Comparison of ENCODE assay signal across 9 cellular contexts in the genomic region with DNA sequence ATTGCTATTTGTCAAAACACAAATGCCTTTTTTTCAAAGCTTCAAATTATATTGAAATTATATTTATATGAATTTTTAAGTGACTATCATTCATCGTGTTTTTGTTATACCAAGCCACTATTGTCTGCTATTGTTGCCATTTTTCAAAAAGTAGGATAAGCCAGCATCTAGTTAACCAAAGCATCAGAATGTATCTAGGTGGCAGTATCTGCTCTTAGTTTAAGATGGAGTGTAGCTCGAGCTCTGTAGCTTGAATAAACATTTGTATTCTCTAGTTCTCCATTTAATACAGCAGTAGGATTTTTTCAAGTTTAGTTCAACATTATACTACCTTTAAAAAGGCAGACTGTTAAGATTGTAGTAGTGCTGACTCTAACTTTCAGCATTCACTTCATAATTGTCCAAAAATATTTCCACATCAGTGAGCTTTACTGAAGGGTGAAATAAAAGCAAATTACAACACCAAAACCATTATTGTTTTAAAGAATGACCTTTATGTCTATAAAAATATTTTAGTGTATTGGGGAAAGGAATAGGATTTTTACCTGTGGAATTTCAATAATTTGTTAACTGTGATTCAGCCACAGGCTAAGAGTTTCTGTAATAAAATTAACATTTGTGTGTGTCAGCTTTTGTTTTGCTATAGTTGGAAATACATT. TPM values are rescaled to one million over a fixed set of nuclear protein-coding genes. Genes with fewer than 3 reads are reported as not detected.
DNase-seq lines count a peak whose midpoint lies in the region; ATAC-seq, FAIRE-seq and TF ChIP-seq lines count a peak whose summit lies in the region.
"Had no signal": no experiment of that assay in that cellular context is flagged by ENCODE, and none has a peak within 500 bp of the region (broad histone marks: within the 10 kb centered on the region; RNA-seq: fewer than 3 reads in every experiment).

No MANE protein-coding gene starts in this region.

- no peaks in the 10 kb centered on the region for H3K79me1 ChIP-seq in H1 (ENCODE audit: low read depth, low read length)

- no peak for FAIRE-seq in H1 (lab: Jason Lieb, UNC)

- H2BK120ac ChIP-seq in H1 (replicated peaks; ENCODE audit: low read depth, low read length): no peak overlapping the region

- no peak overlapping the region for H4K8ac ChIP-seq in H1 (ENCODE audit: extremely low read depth, insufficient read depth, low read length)

- H2BK12ac ChIP-seq in H1 (ENCODE audit: low read depth, low read length): no peak overlapping the region

- H3K56ac ChIP-seq in H1 (replicated peaks; ENCODE audit: insufficient read length, low read depth, low read length): no peak overlapping the region

- no peaks in the 10 kb centered on the region for H3K23me2 ChIP-seq in H1 (ENCODE audit: low read depth, low read length)

- TF ChIP-seq RAD21 in H1 (IDR thresholded peaks at IDR 0.05 in 1 of 2, conservative IDR thresholded peaks at IDR 0.05 in 1 of 2; ENCODE audit: low read depth in 2 of 2, low read length in 2 of 2): peak; percentile 51 to 61

- no peak overlapping the region for H2BK20ac ChIP-seq in H1 (ENCODE audit: low read length)

- H3K14ac ChIP-seq in H1 (ENCODE audit: insufficient read length): no peak overlapping the region

- no peak overlapping the region for H4K91ac ChIP-seq in H1 (replicated peaks; ENCODE audit: insufficient read length, low read length)

- peaks cover 2% of the 10 kb centered on the region for H3K36me3 Mint-ChIP-seq in osteocyte (ENCODE audit: unreplicated experiment)

- H4K5ac ChIP-seq in H1 (ENCODE audit: insufficient read length, low read depth, low read length): no peak overlapping the region

- no peaks in the 10 kb centered on the region for H3K9me3 ChIP-seq in H1 (ENCODE audit: insufficient read depth in 2 of 2, low read depth in 1 of 2, low read length in 1 of 2)

- no peaks in the 10 kb centered on the region for H4K20me1 ChIP-seq in H1 (replicated peaks in 1 of 2; ENCODE audit: control insufficient read depth in 1 of 2, insufficient read depth in 2 of 2, low read length in 2 of 2)

- H3K27ac ChIP-seq in H1 (ENCODE audit: low read depth, low read length): no peak overlapping the region

- no peak overlapping the region for H3K18ac ChIP-seq in H1 (ENCODE audit: extremely low read depth, low read length)

- H3K4me1 Mint-ChIP-seq in osteocyte (ENCODE audit: unreplicated experiment): peaks cover 16% of the 10 kb centered on the region

- H3K27me3 ChIP-seq in H1 (replicated peaks in 1 of 4; ENCODE audit: control insufficient read depth in 3 of 4, extremely low read depth in 1 of 4, insufficient read depth in 3 of 4, low read length in 3 of 4): no peaks in the 10 kb centered on the region

- peaks cover 2% of the 10 kb centered on the region for H3K27me3 Mint-ChIP-seq in osteocyte (ENCODE audit: unreplicated experiment)

- no peaks in the 10 kb centered on the region for H3K9me3 Mint-ChIP-seq in osteocyte (ENCODE audit: unreplicated experiment)

- H2BK5ac ChIP-seq in H1 (ENCODE audit: low read depth, low read length): no peak overlapping the region

- CTCF ChIA-PET in H1 (lab: Charles Lee; ENCODE audit: partially characterized antibody): interaction anchor here (0.7 to 2.6 kb wide), 12 partner anchors 9 to 331 kb away, joined by 3 to 9 read pairs (median 3); no protein-coding TSS in a partner anchor

- H3K4me3 ChIP-seq in H1 (ENCODE audit: extremely low read depth in 1 of 4, insufficient read depth in 2 of 4, low read depth in 3 of 4, low read length in 4 of 4): no peak overlapping the region

- no peaks in the 10 kb centered on the region for H3K36me3 ChIP-seq in H1 (ENCODE audit: control insufficient read depth in 2 of 4, insufficient read depth in 4 of 4, low read length in 3 of 4)

- no peak overlapping the region for H2AFZ ChIP-seq in H1 (ENCODE audit: low read length)

- ATAC-seq in HG02571 (IDR thresholded peaks at IDR 0.05; ENCODE audit: unreplicated experiment) (no peak), GM19455 (IDR thresholded peaks at IDR 0.05; ENCODE audit: unreplicated experiment) (no peak)

- WGBS in H1 (ENCODE audit: extremely low coverage in 1 of 2, insufficient coverage in 1 of 2, insufficient read length in 1 of 2, insufficient replicate concordance in 2 of 2, low coverage in 1 of 2, low lambda C conversion rate in 2 of 2, missing lambda C conversion rate in 1 of 2), 2 experiments: 67% methylated on average over 2 of the region's 2 CpGs; no CpG with 5 or more reads in 1 of the 2 experiments

- no peak overlapping the region for H2BK15ac ChIP-seq in H1 (ENCODE audit: low read length)

- H3K4me1 ChIP-seq in H1 (replicated peaks in 1 of 4; ENCODE audit: control insufficient read depth in 3 of 4, insufficient read depth in 4 of 4, low read length in 3 of 4): peaks cover 0 to 10% (median 4%) of the 10 kb centered on the region in 4 experiments; a peak in 3 of 7 replicates

- H3K9ac ChIP-seq in H1 (replicated peaks in 1 of 4; ENCODE audit: extremely low read depth in 1 of 4, low read depth in 3 of 4, low read length in 3 of 4): no peak overlapping the region

- no peak overlapping the region for H3K4ac ChIP-seq in H1 (replicated peaks; ENCODE audit: insufficient read length, low read depth, low read length)

- DNase-seq in NCI-H524 treated with DMSO at 0.1 percent for 48 hours (lab: John Stamatoyannopoulos, UW): peak; percentile 26
- no peak for DNase-seq in H1 (ENCODE audit: low read depth in 1 of 2, low spot score in 2 of 2)
- DNase-seq in osteocyte (ENCODE audit: extremely low spot score, unreplicated experiment): no peak
- no peak for DNase-seq in foreskin melanocyte
- DNase-seq in NCI-H226: no peak
- DNase-seq: left cardiac atrium had no signal

- TF ChIP-seq CTCF in GM12872 (IDR thresholded peaks at IDR 0.05; ENCODE audit: insufficient read depth, low read depth, low read length): peak; percentile 30; the same call in 1 of the 3 replicates
- TF ChIP-seq CTCF in H1 (IDR thresholded peaks at IDR 0.05; ENCODE audit: control extremely low read depth in 1 of 3, insufficient read depth in 1 of 3, low read depth in 1 of 3, low read length in 3 of 3): peak in 1 of 3 experiments; percentile 35; a peak in 2 of 4 replicates
- peak; percentile 63 for TF ChIP-seq CTCF in osteocyte (IDR thresholded peaks at IDR 0.05)

- no peak overlapping the region for H2AK5ac ChIP-seq in H1 (ENCODE audit: low read depth, low read length)

- no peak overlapping the region for H3K4me3 Mint-ChIP-seq in osteocyte (ENCODE audit: unreplicated experiment)

- H3K23ac ChIP-seq in H1 (ENCODE audit: insufficient read length): no peak overlapping the region

- H3K79me2 ChIP-seq in H1 (ENCODE audit: control insufficient read depth in 1 of 2, insufficient read depth in 2 of 2, low read length in 2 of 2): no peaks in the 10 kb centered on the region

- POLR2A ChIA-PET in H1 (lab: Charles Lee; ENCODE audit: partially characterized antibody): interaction anchor here (0.6 to 2.8 kb wide), 2 partner anchors 20 to 362 kb away, joined by 4 to 8 read pairs; partner anchors contain the start of gene C15orf61

- no peak for TF ChIP-seq EP300 in H1 (IDR thresholded peaks at IDR 0.05; ENCODE audit: borderline replicate concordance in 1 of 2, low read depth in 2 of 2, low read length in 2 of 2)

- H3K4me2 ChIP-seq in H1 (ENCODE audit: insufficient read depth in 1 of 2, low read depth in 2 of 2, low read length in 2 of 2): no peak overlapping the region

- TF ChIP-seq POLR2A in H1 (IDR thresholded peaks at IDR 0.05; ENCODE audit: control extremely low read depth in 1 of 2, low read depth in 2 of 2, low read length in 2 of 2): no peak

- no peak overlapping the region for H3K27ac Mint-ChIP-seq in osteocyte (ENCODE audit: unreplicated experiment)

TF ChIP-seq in H1, 55 proteins besides CTCF, POLR2A, EP300 and RAD21 (continues in another document):
- no peak for TF ChIP-seq SP1 (IDR thresholded peaks at IDR 0.05; ENCODE audit: low read depth, low read length)
- TF ChIP-seq BRCA1 (IDR thresholded peaks at IDR 0.05; ENCODE audit: low read depth, low read length): no peak
- TF ChIP-seq SP2 (IDR thresholded peaks at IDR 0.05; ENCODE audit: low read length): no peak
- TF ChIP-seq MAFK (IDR thresholded peaks at IDR 0.05; ENCODE audit: low read depth, low read length): no peak
- no peak for TF ChIP-seq TBP (IDR thresholded peaks at IDR 0.05; ENCODE audit: low read depth, low read length)
- no peak for TF ChIP-seq RFX5 (IDR thresholded peaks at IDR 0.05; ENCODE audit: borderline replicate concordance, low read depth, low read length)
- TF ChIP-seq KDM4A (IDR thresholded peaks at IDR 0.05; ENCODE audit: low read depth, low read length, severe bottlenecking): no peak
- TF ChIP-seq CEBPB (IDR thresholded peaks at IDR 0.05; ENCODE audit: low read depth, low read length): no peak

RNA-seq across cellular contexts. Expression of gene C15orf61, which starts 19.6 kb away (rescaled TPM):
- total RNA-seq in H1 (2021; fragmentation: NEBNext Ultra II Directional; extraction: Animal tissue kit (Norgen Biotek cat#: 25700)): 2.0 and 3.0 TPM in 2 replicates
- polyA plus RNA-seq in H1 (2011; rRNA removed): 1.7 and 2.1 TPM in 2 replicates
- polyA plus RNA-seq in H1 (2011; cell fraction: cytosol; rRNA removed): 1.2 TPM
- 1.3 TPM for polyA plus RNA-seq in H1 (2011; cell fraction: nucleus; rRNA removed)
- 0.88 to 1.8 TPM (median 1.0 TPM) in 4 replicates for polyA plus RNA-seq in H1 (2012, experiment 1 of 2)
- polyA plus RNA-seq in H1 (2012, experiment 2 of 2): 0.46 TPM
- 1.8 TPM for polyA plus RNA-seq in H1 (2013, experiment 1 of 2)
- polyA plus RNA-seq in H1 (2013, experiment 2 of 2): 2.7 TPM
- 1.1 and 2.0 TPM in 2 replicates for polyA minus RNA-seq in H1 (2011; rRNA and poly(A)+ RNA removed)
- polyA minus RNA-seq in H1 (2011; cell fraction: cytosol; rRNA and poly(A)+ RNA removed): 0.37 TPM
- polyA minus RNA-seq in H1 (2011; cell fraction: nucleus; rRNA and poly(A)+ RNA removed): 3.9 TPM
- total RNA-seq in osteocyte: 4.3 and 4.8 TPM in 2 replicates

RNA-seq across cellular contexts. Expression of gene MAP2K5, which starts 41.2 kb away (rescaled TPM):
- 13.8 and 15.8 TPM in 2 replicates for total RNA-seq in H1 (2021; fragmentation: NEBNext Ultra II Directional; extraction: Animal tissue kit (Norgen Biotek cat#: 25700))
- 4.4 and 6.9 TPM in 2 replicates for polyA plus RNA-seq in H1 (2011; rRNA removed)
- polyA plus RNA-seq in H1 (2011; cell fraction: cytosol; rRNA removed): 3.5 TPM
- polyA plus RNA-seq in H1 (2011; cell fraction: nucleus; rRNA removed): 10.7 TPM
- polyA plus RNA-seq in H1 (2012, experiment 1 of 2): 11.0 to 14.2 TPM (median 11.1 TPM) in 4 replicates
- 19.4 TPM for polyA plus RNA-seq in H1 (2012, experiment 2 of 2)
- 12.1 TPM for polyA plus RNA-seq in H1 (2013, experiment 1 of 2)
- polyA plus RNA-seq in H1 (2013, experiment 2 of 2): 12.1 TPM
- polyA minus RNA-seq in H1 (2011; rRNA and poly(A)+ RNA removed): 7.2 and 8.3 TPM in 2 replicates
- 6.9 TPM for polyA minus RNA-seq in H1 (2011; cell fraction: cytosol; rRNA and poly(A)+ RNA removed)
- polyA minus RNA-seq in H1 (2011; cell fraction: nucleus; rRNA and poly(A)+ RNA removed): 24.8 TPM
- total RNA-seq in osteocyte: 26.1 and 26.9 TPM in 2 replicates
